In the genomic region with DNA sequence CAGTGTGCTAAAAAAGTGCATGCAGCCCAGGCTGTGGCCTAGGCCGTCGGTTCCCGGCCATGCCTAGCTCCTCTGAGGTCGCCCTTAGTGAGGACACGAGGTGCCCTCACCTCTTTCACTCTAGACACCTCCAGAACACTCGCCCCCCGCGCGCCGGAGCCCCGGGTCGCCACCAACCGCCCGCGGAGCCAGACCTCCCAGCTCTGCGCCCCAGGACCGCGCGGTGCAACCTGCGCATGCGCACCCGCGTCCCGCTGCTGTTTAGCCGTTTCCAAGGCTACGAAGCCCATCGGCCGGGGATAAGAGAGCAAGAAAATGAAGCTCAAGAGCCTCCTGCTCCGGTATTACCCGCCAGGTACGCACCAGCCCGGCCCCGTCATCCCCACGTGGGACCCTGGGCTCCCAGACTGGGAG, we compare ENCODE assay signal across 8 cellular contexts. TPM values are rescaled to one million over a fixed set of nuclear protein-coding genes. Genes with fewer than 3 reads are reported as not detected.
DNase-seq lines count a peak whose midpoint lies in the region; ATAC-seq, FAIRE-seq and TF ChIP-seq lines count a peak whose summit lies in the region.

DAW1 (plus strand) TSS at position 257 of the 414 bp plus-strand sequence; CDS start at position 316, 59 bp downstream.

- CTCF ChIA-PET in T-cell (lab: Charles Lee), result interaction anchor here (0.6 to 0.9 kb wide), 3 partner anchors 9 to 188 kb away, joined by 3 to 5 read pairs (median 4); no protein-coding TSS in a partner anchor

- ATAC-seq in T-cell (replicated peaks in 1 of 4) (peak in 1 of 4 experiments; percentile 62), HG03045 (IDR thresholded peaks at IDR 0.05; ENCODE audit: unreplicated experiment) (no peak)

- H2BK120ac ChIP-seq in H9 (ENCODE audit: low read depth, low read length, poor library complexity, severe bottlenecking), result no peak within 1 kb of the TSS

- peak within 1 kb of the TSS; percentile 63 to 71; a peak in 4 of 5 replicates for H3K4me3 Mint-ChIP-seq in H9
- peak within 1 kb of the TSS in 1 of 3 donors; percentile 7 for H3K4me3 Mint-ChIP-seq in T-cell

- H2BK12ac ChIP-seq in H9 (ENCODE audit: insufficient read length, low read depth, low read length), result no peak within 1 kb of the TSS

- H3K27me3 Mint-ChIP-seq in H9 (ENCODE audit: low read depth) (peaks cover 9% of the 10 kb centered on the region), T-cell (peaks cover 33 to 46% of the 10 kb centered on the region in 2 donors)

- TF ChIP-seq CTCF in BE2C (IDR thresholded peaks at IDR 0.05; ENCODE audit: low read depth, low read length), result no peak
- no peak for TF ChIP-seq CTCF in H9 (conservative IDR thresholded peaks at IDR 0.05)
- no peak for TF ChIP-seq CTCF in brain microvascular endothelial cell (IDR thresholded peaks at IDR 0.05; ENCODE audit: low read depth, low read length, missing control alignments)

- H3K36me3 Mint-ChIP-seq in H9 (ENCODE audit: insufficient read depth in 1 of 3, low read depth in 3 of 3) (no peaks in the 10 kb centered on the region), T-cell (no peaks in the 10 kb centered on the region)

- no peak within 1 kb of the TSS for H4K91ac ChIP-seq in H9 (ENCODE audit: insufficient read length, low read depth, low read length)

- H3K23ac ChIP-seq in H9 (ENCODE audit: insufficient read length, low read depth, low read length), result no peak within 1 kb of the TSS

- no peak within 1 kb of the TSS for H3T11ph ChIP-seq in H9 (ENCODE audit: low read length)

- H3K56ac ChIP-seq in H9 (ENCODE audit: insufficient read length, low read depth, low read length), result no peak within 1 kb of the TSS

- H3K9me3 ChIP-seq in BE2C (no peaks in the 10 kb centered on the region), H9 (ENCODE audit: control insufficient read depth, low read depth, low read length) (no peaks in the 10 kb centered on the region), small intestine (ENCODE audit: control insufficient read depth, low read depth) (no peaks in the 10 kb centered on the region)

- no CpG with 5 or more reads among the region's 34 CpGs for WGBS in H9 (ENCODE audit: extremely low coverage, insufficient read length, low lambda C conversion rate)
- 2 to 4% (median 3%) methylated on average over 33 to 34 of the region's 34 CpGs for WGBS in small intestine, 3 donors

- H2AK5ac ChIP-seq in H9 (ENCODE audit: insufficient read length, low read length), result no peak within 1 kb of the TSS

- no peak within 1 kb of the TSS for H2BK20ac ChIP-seq in H9 (ENCODE audit: low read depth, low read length, poor library complexity, severe bottlenecking)

- H3K27ac ChIP-seq in H9 (ENCODE audit: insufficient read length, low read depth, low read length) (no peak within 1 kb of the TSS), brain microvascular endothelial cell (peak within 1 kb of the TSS; percentile 99), small intestine (ENCODE audit: low read depth in 1 of 2, low read length in 1 of 2) (no peak within 1 kb of the TSS)

- H4K5ac ChIP-seq in H9 (ENCODE audit: insufficient read length, low read depth, low read length), result no peak within 1 kb of the TSS

- no peak within 1 kb of the TSS for H3K14ac ChIP-seq in H9 (ENCODE audit: insufficient read depth, low read length)

- H4K20me1 ChIP-seq in H9 (ENCODE audit: control insufficient read depth, insufficient read depth, insufficient read length), result no peaks in the 10 kb centered on the region

- no peaks in the 10 kb centered on the region for H3K79me2 ChIP-seq in H9 (ENCODE audit: insufficient read depth, low read length)

- no peak within 1 kb of the TSS for H3K9ac ChIP-seq in H9 (ENCODE audit: extremely low read depth, insufficient read length, low read length)

- no peaks in the 10 kb centered on the region for H3K79me1 ChIP-seq in H9 (ENCODE audit: insufficient read depth, low read depth, low read length, poor library complexity, severe bottlenecking)

- H3K9me3 Mint-ChIP-seq in H9 (no peaks in the 10 kb centered on the region), T-cell (no peaks in the 10 kb centered on the region)

- in situ Hi-C loops in brain microvascular endothelial cell (cut with HindIII; ENCODE audit: low pct_ligation_motif_present, low sequenced_read_pairs), result no loop called here

- no peaks in the 10 kb centered on the region for H3K36me3 ChIP-seq in BE2C
- no peaks in the 10 kb centered on the region for H3K36me3 ChIP-seq in brain microvascular endothelial cell (replicated peaks)
- H3K36me3 ChIP-seq in small intestine (ENCODE audit: control insufficient read depth in 2 of 2, insufficient read depth in 2 of 2, low read length in 2 of 2), result no peaks in the 10 kb centered on the region

- no peak within 1 kb of the TSS for H2BK15ac ChIP-seq in H9 (ENCODE audit: low read depth, low read length)

- H3K4me1 Mint-ChIP-seq in H9 (peaks cover 8 to 9% of the 10 kb centered on the region in 2 experiments), T-cell (no peaks in the 10 kb centered on the region)

- POLR2A ChIA-PET in T-cell (lab: Charles Lee), result no interaction called here

- H3K4me3 ChIP-seq in BE2C (ENCODE audit: low read depth, low read length) (peak within 1 kb of the TSS; percentile 32; the same call in 1 of the 2 replicates), brain microvascular endothelial cell (ENCODE audit: low read depth, low read length) (peak within 1 kb of the TSS; percentile 58), iPS-11a (ENCODE audit: low read depth, low read length) (peak within 1 kb of the TSS; percentile 38), small intestine (ENCODE audit: low read depth in 1 of 2, low read length in 2 of 2) (peak within 1 kb of the TSS in 1 of 2 donors; percentile 22)

- peaks cover 7% of the 10 kb centered on the region for H3K27me3 ChIP-seq in BE2C
- H3K27me3 ChIP-seq in H9 (ENCODE audit: insufficient read depth, low read length), result no peaks in the 10 kb centered on the region
- no peaks in the 10 kb centered on the region for H3K27me3 ChIP-seq in brain microvascular endothelial cell (replicated peaks)
- no peaks in the 10 kb centered on the region for H3K27me3 ChIP-seq in small intestine (ENCODE audit: control insufficient read depth in 2 of 2, insufficient read depth in 2 of 2, low read length in 2 of 2)

- no peak within 1 kb of the TSS for H2AFZ ChIP-seq in H9 (ENCODE audit: low read length)

- FAIRE-seq in small intestine (lab: Jason Lieb, UNC), result no peak

- H3K4me1 ChIP-seq in BE2C (no peaks in the 10 kb centered on the region), H9 (ENCODE audit: insufficient read depth, low read length) (no peaks in the 10 kb centered on the region), small intestine (ENCODE audit: control insufficient read depth in 2 of 2, insufficient read depth in 1 of 2, low read depth in 1 of 2, low read length in 1 of 2) (peaks cover 0 to 2% of the 10 kb centered on the region in 2 donors)

- DNase-seq in BE2C (peak; percentile 69), H9 (peak; percentile 68), T-cell (peak in 31 of 34 experiments; percentile 6 to 56 (median 26)), brain microvascular endothelial cell (peak; percentile 77), small intestine (peak; percentile 33), NCI-H1694 treated with DMSO at 0.1 percent for 48 hours (lab: John Stamatoyannopoulos, UW) (no peak)

- H3K27ac Mint-ChIP-seq in H9, result no peak within 1 kb of the TSS
- H3K27ac Mint-ChIP-seq in T-cell, result no peak within 1 kb of the TSS

- H3K23me2 ChIP-seq in H9 (ENCODE audit: insufficient read length, low read depth, low read length, poor library complexity, severe bottlenecking), result no peaks in the 10 kb centered on the region

- no peak within 1 kb of the TSS for H3K18ac ChIP-seq in H9 (ENCODE audit: insufficient read length, low read depth, low read length)

- H3K4ac ChIP-seq in H9 (ENCODE audit: low read depth, low read length), result no peak within 1 kb of the TSS

- no peak within 1 kb of the TSS for H4K8ac ChIP-seq in H9 (replicated peaks; ENCODE audit: insufficient read length, low read depth, low read length)

- no peak within 1 kb of the TSS for H2BK5ac ChIP-seq in H9 (ENCODE audit: insufficient read length, low read length)

- peak within 1 kb of the TSS; percentile 4 for H3K4me2 ChIP-seq in H9 (ENCODE audit: insufficient read depth, insufficient read length, low read length)

RNA-seq across cellular contexts. Expression of gene DAW1, which starts in this region (rescaled TPM):
- not detected for polyA plus RNA-seq in BE2C (2012; ENCODE audit: insufficient read depth, insufficient read length, low read depth)
- total RNA-seq in H9 (2021) (0.37 TPM in 1 of 2 replicates, not detected in the other), T-cell (not detected)
- polyA plus RNA-seq in small intestine, result not detected

Comparison
In these comparisons a context has a peak if more than half of its experiments do, and no peak if none do; other contexts are left out.
1. Peak in DNase-seq and H3K4me2 ChIP-seq in H9; RNA of the gene not detected or under 1 TPM.
2. Peak in DNase-seq in T-cell; RNA of the gene not detected or under 1 TPM.
3. Peak in DNase-seq in small intestine; RNA of the gene not detected or under 1 TPM.